Comparison of ENCODE assay signal across 1 cellular context in genomic region chr10:114393482-114393881, GRCh38.
TF ChIP-seq lines count a peak whose summit lies in the region.

No MANE protein-coding gene starts in this region.

TF ChIP-seq in IMR-90, 13 proteins besides CTCF, POLR2A, EP300 and RAD21 (continued from another document):
- TF ChIP-seq ELK1 (IDR thresholded peaks at IDR 0.05; ENCODE audit: borderline replicate concordance, low read depth, low read length): no peak
- no peak for TF ChIP-seq CEBPB (IDR thresholded peaks at IDR 0.05; ENCODE audit: low read depth, low read length)
